16 cellular contexts compared by ENCODE assay signal in the genomic region with DNA sequence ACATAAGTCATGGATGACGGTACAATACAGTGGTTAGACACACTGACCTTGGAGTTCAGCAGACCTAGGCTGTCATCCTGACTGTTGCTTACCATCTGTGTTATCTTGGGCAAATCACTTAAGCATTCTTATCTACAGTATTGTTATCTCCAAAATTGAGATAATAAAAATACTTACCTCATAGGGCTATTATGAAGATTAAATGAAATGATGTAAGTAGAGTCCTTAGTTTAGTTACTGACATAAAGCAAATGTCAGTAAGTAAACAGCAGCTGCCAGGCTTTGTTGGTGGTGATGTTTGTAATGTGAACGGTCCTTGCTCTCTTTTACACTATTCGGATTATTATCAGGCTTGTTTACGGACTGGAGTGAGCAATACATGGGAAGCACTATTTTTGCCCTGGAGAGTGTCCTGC.
DNase-seq lines count a peak whose midpoint lies in the region; ATAC-seq, FAIRE-seq and TF ChIP-seq lines count a peak whose summit lies in the region.
"Had no signal": no experiment of that assay in that cellular context is flagged by ENCODE, and none has a peak within 500 bp of the region (broad histone marks: within the 10 kb centered on the region; RNA-seq: fewer than 3 reads in every experiment).

No MANE protein-coding gene starts in this region.

- CTCF ChIA-PET in SK-N-SH (lab: Yijun Ruan, JAX): interaction anchor here (0.9 to 2.5 kb wide), 3 partner anchors 11 to 206 kb away, joined by 3 to 11 read pairs (median 9); no protein-coding TSS in a partner anchor
- CTCF ChIA-PET in activated naive CD4-positive, alpha-beta T cell treated with anti-CD3 and anti-CD28 coated beads for 36 hours (lab: Charles Lee): no interaction called here

- intact Hi-C loops in activated naive CD4-positive, alpha-beta T cell treated with anti-CD3 and anti-CD28 coated beads for 36 hours (cut with micrococcal nuclease): no loop called here

- no peak for TF ChIP-seq EP300 in SK-N-SH (IDR thresholded peaks at IDR 0.05; ENCODE audit: borderline replicate concordance in 1 of 2, low read depth in 1 of 2, low read length in 1 of 2)

- H3K9me2 ChIP-seq in SK-N-SH: no peaks in the 10 kb centered on the region

- no peak for TF ChIP-seq RAD21 in SK-N-SH (IDR thresholded peaks at IDR 0.05; ENCODE audit: low read length)

- H3K79me2 ChIP-seq in SK-N-SH (ENCODE audit: insufficient read depth): no peaks in the 10 kb centered on the region

- no peaks in the 10 kb centered on the region for H3K9me3 Mint-ChIP-seq in activated naive CD4-positive, alpha-beta T cell treated with anti-CD3 and anti-CD28 coated beads for 36 hours
- H3K9me3 Mint-ChIP-seq: IgD-negative memory B cell had no signal

- H3K4me3 ChIP-seq in SK-N-SH (ENCODE audit: low read depth in 2 of 2, low read length in 1 of 2) (no peak overlapping the region), fibroblast of villous mesenchyme (ENCODE audit: low read depth, low read length) (no peak overlapping the region)
- H3K4me3 ChIP-seq: SJSA1 had no signal

- no peaks in the 10 kb centered on the region for H3K27me3 Mint-ChIP-seq in activated naive CD4-positive, alpha-beta T cell treated with anti-CD3 and anti-CD28 coated beads for 36 hours (ENCODE audit: low read depth)
- H3K27me3 Mint-ChIP-seq: IgD-negative memory B cell had no signal

- H3K36me3 Mint-ChIP-seq in activated naive CD4-positive, alpha-beta T cell treated with anti-CD3 and anti-CD28 coated beads for 36 hours (ENCODE audit: low read depth): no peaks in the 10 kb centered on the region
- H3K36me3 Mint-ChIP-seq: IgD-negative memory B cell had no signal

- H3K4me1 ChIP-seq in SK-N-SH (ENCODE audit: control insufficient read depth in 1 of 2, insufficient read depth in 2 of 2, low read depth in 1 of 2, low read length in 1 of 2): no peaks in the 10 kb centered on the region
- H3K4me1 ChIP-seq: SJSA1 had no signal

- POLR2A ChIA-PET in SK-N-SH (lab: Yijun Ruan, JAX): no interaction called here

- no peak overlapping the region for H3K9ac ChIP-seq in SK-N-SH

- peaks cover 0 to 2% of the 10 kb centered on the region in 2 experiments for H3K36me3 ChIP-seq in SK-N-SH (replicated peaks in 1 of 2; ENCODE audit: control insufficient read depth in 1 of 2, insufficient read depth in 2 of 2, low read length in 1 of 2)
- H3K36me3 ChIP-seq: SJSA1 had no signal

- WGBS in SK-N-SH (ENCODE audit: low lambda C conversion rate): 70% methylated on average over 4 of the region's 4 CpGs

- H3K27ac ChIP-seq in SK-N-SH (ENCODE audit: low read depth in 2 of 2, low read length in 1 of 2): no peak overlapping the region
- H3K27ac ChIP-seq: SJSA1 had no signal

- no peaks in the 10 kb centered on the region for H3K27me3 ChIP-seq in SK-N-SH (ENCODE audit: insufficient read depth)
- H3K27me3 ChIP-seq: SJSA1 had no signal

- H3K4me3 Mint-ChIP-seq in activated naive CD4-positive, alpha-beta T cell treated with anti-CD3 and anti-CD28 coated beads for 36 hours: no peak overlapping the region
- H3K4me3 Mint-ChIP-seq: IgD-negative memory B cell had no signal

- peak; percentile 55 for FAIRE-seq in urothelium cell line (lab: Jason Lieb, UNC)
- FAIRE-seq: GM18507 had no signal

- DNase-seq in SK-N-SH (no peak), amniotic epithelial cell (ENCODE audit: low read depth) (peak; percentile 94), fibroblast of villous mesenchyme (ENCODE audit: low read depth) (peak; percentile 66), urothelium cell line (ENCODE audit: low spot score) (no peak), NCI-H2171 (lab: John Stamatoyannopoulos, UW) (no peak), activated T-cell treated with anti-CD3 and anti-CD28 coated beads for 4 hours (no peak)
- no peak for DNase-seq in activated naive CD4-positive, alpha-beta T cell treated with anti-CD3 and anti-CD28 coated beads for 36 hours
- DNase-seq: C1 segment of cervical spinal cord, H7, MV-4-11, NCI-H1436, NCI-H510A had no signal

- no peaks in the 10 kb centered on the region for H4K20me1 ChIP-seq in SK-N-SH (ENCODE audit: insufficient read depth)

- H3K4me2 ChIP-seq in SK-N-SH: no peak overlapping the region

- TF ChIP-seq CTCF in SK-N-SH (IDR thresholded peaks at IDR 0.05) (no peak), fibroblast of villous mesenchyme (IDR thresholded peaks at IDR 0.05; ENCODE audit: insufficient read depth, low read depth, low read length) (no peak)

- no peaks in the 10 kb centered on the region for H3F3A ChIP-seq in SK-N-SH (replicated peaks; ENCODE audit: insufficient read depth)

- no peak overlapping the region for H2AFZ ChIP-seq in SK-N-SH (ENCODE audit: low read depth)

- no peaks in the 10 kb centered on the region for H3K9me3 ChIP-seq in SK-N-SH
- H3K9me3 ChIP-seq: SJSA1 had no signal

- H3K4me1 Mint-ChIP-seq in activated naive CD4-positive, alpha-beta T cell treated with anti-CD3 and anti-CD28 coated beads for 36 hours (ENCODE audit: low read depth): no peaks in the 10 kb centered on the region
- H3K4me1 Mint-ChIP-seq: IgD-negative memory B cell had no signal

- H3K27ac Mint-ChIP-seq in activated naive CD4-positive, alpha-beta T cell treated with anti-CD3 and anti-CD28 coated beads for 36 hours: no peak overlapping the region
- H3K27ac Mint-ChIP-seq: IgD-negative memory B cell had no signal

- ATAC-seq in SK-N-SH treated with all-trans-retinoic acid at 6 μM for 48 hours: no peak

TF ChIP-seq in SK-N-SH treated with all-trans-retinoic acid at 6 μM for 48 hours, 23 proteins besides CTCF, POLR2A, EP300 and RAD21:
- TF ChIP-seq TCF4 (CRISPR knock-in tag; IDR thresholded peaks at IDR 0.05; ENCODE audit: borderline replicate concordance) (peak; percentile 19; the same call in 1 of the 2 replicates), ZFP30 (CRISPR knock-in tag; IDR thresholded peaks at IDR 0.05) (no peak)

TF ChIP-seq in SK-N-SH, 30 proteins besides CTCF, POLR2A, EP300 and RAD21:
- TF ChIP-seq EZH2phosphoT487 (IDR thresholded peaks at IDR 0.05; ENCODE audit: borderline replicate concordance, low read depth) (no peak), ELF1 (IDR thresholded peaks at IDR 0.05) (no peak), TEAD4 (IDR thresholded peaks at IDR 0.05; ENCODE audit: borderline replicate concordance, insufficient read depth) (no peak), JUND (IDR thresholded peaks at IDR 0.05) (no peak), TCF12 (IDR thresholded peaks at IDR 0.05) (no peak), SIN3A (IDR thresholded peaks at IDR 0.05; ENCODE audit: borderline replicate concordance, low read depth, low read length) (no peak), GATA2 (CRISPR knock-in tag; IDR thresholded peaks at IDR 0.05) (no peak), RFX5 (IDR thresholded peaks at IDR 0.05; ENCODE audit: low read length) (no peak), POLR2AphosphoS5 (IDR thresholded peaks at IDR 0.05; ENCODE audit: low read depth, low read length) (no peak), TAF1 (IDR thresholded peaks at IDR 0.05; ENCODE audit: borderline replicate concordance, low read depth, low read length) (no peak), RXRA (IDR thresholded peaks at IDR 0.05; ENCODE audit: borderline replicate concordance, low read depth) (no peak), FOXM1 (IDR thresholded peaks at IDR 0.05; ENCODE audit: low read depth) (no peak)
- TF ChIP-seq, protein P1, sequence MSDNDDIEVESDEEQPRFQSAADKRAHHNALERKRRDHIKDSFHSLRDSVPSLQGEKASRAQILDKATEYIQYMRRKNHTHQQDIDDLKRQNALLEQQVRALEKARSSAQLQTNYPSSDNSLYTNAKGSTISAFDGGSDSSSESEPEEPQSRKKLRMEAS (IDR thresholded peaks at IDR 0.05; ENCODE audit: low read depth): no peak
- TF ChIP-seq, protein P2, sequence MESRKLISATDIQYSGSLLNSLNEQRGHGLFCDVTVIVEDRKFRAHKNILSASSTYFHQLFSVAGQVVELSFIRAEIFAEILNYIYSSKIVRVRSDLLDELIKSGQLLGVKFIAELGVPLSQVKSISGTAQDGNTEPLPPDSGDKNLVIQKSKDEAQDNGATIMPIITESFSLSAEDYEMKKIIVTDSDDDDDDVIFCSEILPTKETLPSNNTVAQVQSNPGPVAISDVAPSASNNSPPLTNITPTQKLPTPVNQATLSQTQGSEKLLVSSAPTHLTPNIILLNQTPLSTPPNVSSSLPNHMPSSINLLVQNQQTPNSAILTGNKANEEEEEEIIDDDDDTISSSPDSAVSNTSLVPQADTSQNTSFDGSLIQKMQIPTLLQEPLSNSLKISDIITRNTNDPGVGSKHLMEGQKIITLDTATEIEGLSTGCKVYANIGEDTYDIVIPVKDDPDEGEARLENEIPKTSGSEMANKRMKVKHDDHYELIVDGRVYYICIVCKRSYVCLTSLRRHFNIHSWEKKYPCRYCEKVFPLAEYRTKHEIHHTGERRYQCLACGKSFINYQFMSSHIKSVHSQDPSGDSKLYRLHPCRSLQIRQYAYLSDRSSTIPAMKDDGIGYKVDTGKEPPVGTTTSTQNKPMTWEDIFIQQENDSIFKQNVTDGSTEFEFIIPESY (IDR thresholded peaks at IDR 0.05; ENCODE audit: borderline replicate concordance, low read depth): no peak
TF ChIP-seq in SK-N-SH: peak in this region for 0.

Comparison
In these comparisons a context has a peak if more than half of its experiments do, and no peak if none do; other contexts are left out.
1. DNase-seq: peak in amniotic epithelial cell (single experiment) and fibroblast of villous mesenchyme (single experiment); none in SK-N-SH (single experiment), urothelium cell line (single experiment), activated naive CD4-positive, alpha-beta T cell treated with anti-CD3 and anti-CD28 coated beads for 36 hours (single experiment), NCI-H2171 (single experiment) and activated T-cell treated with anti-CD3 and anti-CD28 coated beads for 4 hours (single experiment).